8 cellular contexts compared by ENCODE assay signal in genomic region chr1:157137773-157138219, GRCh38. TPM values are rescaled to one million over a fixed set of nuclear protein-coding genes. Genes with fewer than 3 reads are reported as not detected.
DNase-seq lines count a peak whose midpoint lies in the region; ATAC-seq and TF ChIP-seq lines count a peak whose summit lies in the region.

No MANE protein-coding gene starts in this region.

- no peak overlapping the region for H4K8ac ChIP-seq in neuronal stem cell (ENCODE audit: low read depth, low read length)

- H2BK12ac ChIP-seq in neuronal stem cell (ENCODE audit: low read length): no peak overlapping the region

- peak overlapping the region; percentile 99 for H3K4me3 Mint-ChIP-seq in activated CD4-positive, alpha-beta T cell treated with anti-CD3 and anti-CD28 coated beads, Interleukin-2, amount 10 ng/mL, durations not matched to agents 24 days and 14 days
- H3K4me3 Mint-ChIP-seq in endothelial cell (ENCODE audit: unreplicated experiment): peak overlapping the region; percentile 100

- H3K14ac ChIP-seq in neuronal stem cell (ENCODE audit: low read length): peak overlapping the region; percentile 73

- peak overlapping the region; percentile 88 for H3K27ac Mint-ChIP-seq in activated CD4-positive, alpha-beta T cell treated with anti-CD3 and anti-CD28 coated beads, Interleukin-2, amount 10 ng/mL, durations not matched to agents 24 days and 14 days
- peak overlapping the region; percentile 98 for H3K27ac Mint-ChIP-seq in endothelial cell (ENCODE audit: unreplicated experiment)

- H2BK5ac ChIP-seq in neuronal stem cell (ENCODE audit: low read length): no peak overlapping the region

- H3K27ac ChIP-seq in neuronal stem cell (replicated peaks; ENCODE audit: low read length): peak overlapping the region; percentile 97

- peak overlapping the region; percentile 93 for H3K9ac ChIP-seq in neuronal stem cell (ENCODE audit: low read depth, low read length, poor library complexity)

- H2AK5ac ChIP-seq in neuronal stem cell (ENCODE audit: low read depth, low read length): peak overlapping the region; percentile 81

- peak overlapping the region; percentile 99 for H3K18ac ChIP-seq in neuronal stem cell (ENCODE audit: low read length)

- no peak for ATAC-seq in HG02884 (IDR thresholded peaks at IDR 0.05; ENCODE audit: unreplicated experiment)

- H3K79me1 ChIP-seq in neuronal stem cell (ENCODE audit: low read depth, low read length): peaks cover 2% of the 10 kb centered on the region

- intact Hi-C loops in activated CD4-positive, alpha-beta T cell treated with anti-CD3 and anti-CD28 coated beads, Interleukin-2, amount 10 ng/mL, durations not matched to agents 24 days and 14 days (cut with micrococcal nuclease): no loop called here

- peak overlapping the region; percentile 43 for H2BK15ac ChIP-seq in neuronal stem cell (ENCODE audit: low read length)

- WGBS in neuronal stem cell (ENCODE audit: extremely low coverage in 2 of 2, insufficient read length in 2 of 2, insufficient replicate concordance in 1 of 2), 2 donors: no CpG with 5 or more reads among the region's 24 CpGs

- TF ChIP-seq CTCF in endothelial cell (IDR thresholded peaks at IDR 0.05; ENCODE audit: unreplicated experiment): no peak

- peak overlapping the region; percentile 93 for H3K23ac ChIP-seq in neuronal stem cell (ENCODE audit: low read depth, low read length, poor library complexity)

- H3K4me1 ChIP-seq in neuronal stem cell (ENCODE audit: control insufficient read depth in 2 of 2, insufficient read depth in 1 of 2, low read depth in 1 of 2, low read length in 2 of 2): peaks cover 4 to 8% of the 10 kb centered on the region in 2 donors

- no peak overlapping the region for H4K91ac ChIP-seq in neuronal stem cell (ENCODE audit: low read depth, low read length, poor library complexity)

- H3K36me3 Mint-ChIP-seq in activated CD4-positive, alpha-beta T cell treated with anti-CD3 and anti-CD28 coated beads, Interleukin-2, amount 10 ng/mL, durations not matched to agents 24 days and 14 days (ENCODE audit: low read depth): peaks cover 43% of the 10 kb centered on the region
- H3K36me3 Mint-ChIP-seq in endothelial cell (ENCODE audit: low read depth, unreplicated experiment): peaks cover 32% of the 10 kb centered on the region

- no peak for DNase-seq in activated CD4-positive, alpha-beta T cell treated with anti-CD3 and anti-CD28 coated beads, Interleukin-2, amount 10 ng/mL, durations not matched to agents 24 days and 14 days
- no peak for DNase-seq in activated CD4-positive, alpha-beta T cell treated with anti-CD3 and anti-CD28 coated beads for 48 hours
- DNase-seq in NCI-H69 (lab: John Stamatoyannopoulos, UW): peak; percentile 52
- no peak for DNase-seq in endothelial cell (ENCODE audit: low spot score)
- DNase-seq in neuronal stem cell (ENCODE audit: low spot score): no peak
- no peak for DNase-seq in NCI-H1694 (lab: John Stamatoyannopoulos, UW)
- no peak for DNase-seq in NCI-H345 treated with DMSO at 0.1 percent for 48 hours (lab: John Stamatoyannopoulos, UW; ENCODE audit: unreplicated experiment)

- H3K36me3 ChIP-seq in neuronal stem cell (replicated peaks in 1 of 2; ENCODE audit: control insufficient read depth in 2 of 2, insufficient read depth in 2 of 2, low read length in 2 of 2): peaks cover 20 to 34% of the 10 kb centered on the region in 2 donors

- H3K4me1 Mint-ChIP-seq in activated CD4-positive, alpha-beta T cell treated with anti-CD3 and anti-CD28 coated beads, Interleukin-2, amount 10 ng/mL, durations not matched to agents 24 days and 14 days: peaks cover 67% of the 10 kb centered on the region
- H3K4me1 Mint-ChIP-seq in endothelial cell (ENCODE audit: unreplicated experiment): peaks cover 42% of the 10 kb centered on the region

- H3K4ac ChIP-seq in neuronal stem cell (ENCODE audit: low read length): no peak overlapping the region

- H3K4me3 ChIP-seq in neuronal stem cell (ENCODE audit: low read length in 2 of 2): peak overlapping the region; percentile 83 to 92

- no peaks in the 10 kb centered on the region for H3K27me3 Mint-ChIP-seq in activated CD4-positive, alpha-beta T cell treated with anti-CD3 and anti-CD28 coated beads, Interleukin-2, amount 10 ng/mL, durations not matched to agents 24 days and 14 days
- H3K27me3 Mint-ChIP-seq in endothelial cell (ENCODE audit: unreplicated experiment): peaks cover 9% of the 10 kb centered on the region

- H3K9me3 ChIP-seq in neuronal stem cell (replicated peaks in 1 of 2; ENCODE audit: control insufficient read depth in 2 of 2, insufficient read depth in 1 of 2, low read depth in 1 of 2, low read length in 2 of 2): no peaks in the 10 kb centered on the region

- peak overlapping the region; percentile 96 for H2AFZ ChIP-seq in neuronal stem cell (ENCODE audit: low read length)

- no peaks in the 10 kb centered on the region for H3K9me3 Mint-ChIP-seq in activated CD4-positive, alpha-beta T cell treated with anti-CD3 and anti-CD28 coated beads, Interleukin-2, amount 10 ng/mL, durations not matched to agents 24 days and 14 days
- peaks cover 5% of the 10 kb centered on the region for H3K9me3 Mint-ChIP-seq in endothelial cell (ENCODE audit: unreplicated experiment)

- peaks cover 0 to 18% (median 0%) of the 10 kb centered on the region in 3 experiments for H3K27me3 ChIP-seq in neuronal stem cell (ENCODE audit: control insufficient read depth in 3 of 3, insufficient read depth in 3 of 3, low read depth in 1 of 3, low read length in 3 of 3)

- peak overlapping the region; percentile 87 for H3K4me2 ChIP-seq in neuronal stem cell (ENCODE audit: insufficient read depth, low read length, poor library complexity, severe bottlenecking)

- H2BK120ac ChIP-seq in neuronal stem cell (ENCODE audit: low read depth, low read length): no peak overlapping the region

RNA-seq across cellular contexts. Expression of gene ETV3, which starts 0.4 kb away (rescaled TPM):
- total RNA-seq in activated CD4-positive, alpha-beta T cell treated with anti-CD3 and anti-CD28 coated beads, Interleukin-2, amount 10 ng/mL, durations not matched to agents 24 days and 14 days: 40.4 and 41.3 TPM in 2 replicates
- total RNA-seq in endothelial cell (ENCODE audit: unreplicated experiment): 52.3 TPM
- 6.7 TPM for polyA plus RNA-seq in neuronal stem cell (2013, experiment 1 of 2)
- polyA plus RNA-seq in neuronal stem cell (2013, experiment 2 of 2): 6.9 TPM

RNA-seq across cellular contexts. Expression of gene ETV3L, which starts 38.2 kb away (rescaled TPM):
- total RNA-seq in activated CD4-positive, alpha-beta T cell treated with anti-CD3 and anti-CD28 coated beads, Interleukin-2, amount 10 ng/mL, durations not matched to agents 24 days and 14 days: not detected in 2 replicates
- not detected for total RNA-seq in endothelial cell (ENCODE audit: unreplicated experiment)
- polyA plus RNA-seq in neuronal stem cell (2013, experiment 1 of 2): 0.04 TPM
- polyA plus RNA-seq in neuronal stem cell (2013, experiment 2 of 2): 0.03 TPM
